Comparison of ENCODE assay signal across 9 cellular contexts in genomic region chr11:124761301-124762021, GRCh38. TPM values are rescaled to one million over a fixed set of nuclear protein-coding genes. Genes with fewer than 3 reads are reported as not detected.
DNase-seq lines count a peak whose midpoint lies in the region; ATAC-seq and TF ChIP-seq lines count a peak whose summit lies in the region.
"Had no signal": no experiment of that assay in that cellular context is flagged by ENCODE, and none has a peak within 500 bp of the region (broad histone marks: within the 10 kb centered on the region; RNA-seq: fewer than 3 reads in every experiment).

No MANE protein-coding gene starts in this region.

- no peaks in the 10 kb centered on the region for H3K9me3 ChIP-seq in endodermal cell (ENCODE audit: control insufficient read depth, low read length)
- H3K9me3 ChIP-seq in parathyroid adenoma (ENCODE audit: control insufficient read depth, low read length): no peaks in the 10 kb centered on the region

- H3K4me3 ChIP-seq in endodermal cell (ENCODE audit: low read length): peak overlapping the region; percentile 81
- H3K4me3 ChIP-seq in parathyroid adenoma (ENCODE audit: low read depth, low read length): peak overlapping the region; percentile 57

- H3K9me3 Mint-ChIP-seq in IgD-negative memory B cell (no peaks in the 10 kb centered on the region), endodermal cell (no peaks in the 10 kb centered on the region)

- peak overlapping the region; percentile 67 to 85 (median 80) for H3K4me3 Mint-ChIP-seq in IgD-negative memory B cell
- peak overlapping the region; percentile 62 for H3K4me3 Mint-ChIP-seq in endodermal cell

- peaks cover 16 to 38% (median 23%) of the 10 kb centered on the region in 3 donors for H3K4me1 Mint-ChIP-seq in IgD-negative memory B cell
- peaks cover 15% of the 10 kb centered on the region for H3K4me1 Mint-ChIP-seq in endodermal cell

- TF ChIP-seq CTCF in GM10266 (IDR thresholded peaks at IDR 0.05; ENCODE audit: control insufficient read depth, insufficient read depth, low read depth, missing control alignments) (no peak), endodermal cell (conservative IDR thresholded peaks at IDR 0.05) (peak; percentile 45), parathyroid adenoma (IDR thresholded peaks at IDR 0.05) (no peak)

- H2AFZ ChIP-seq in parathyroid adenoma: no peak overlapping the region

- DNase-seq in GM10266 (ENCODE audit: extremely low spot score): peak; percentile 59
- peak; percentile 60 for DNase-seq in endodermal cell
- no peak for DNase-seq in AG20443 (ENCODE audit: low spot score)
- DNase-seq in NCI-H128 (lab: John Stamatoyannopoulos, UW; ENCODE audit: unreplicated experiment): no peak
- no peak for DNase-seq in NCI-H2107 (lab: John Stamatoyannopoulos, UW)
- DNase-seq: amygdala had no signal

- peaks cover 30% of the 10 kb centered on the region for H3K27me3 Mint-ChIP-seq in IgD-negative memory B cell
- peaks cover 60% of the 10 kb centered on the region for H3K27me3 Mint-ChIP-seq in endodermal cell (ENCODE audit: insufficient read depth)

- H3K27ac ChIP-seq in endodermal cell (ENCODE audit: low read depth, low read length) (no peak overlapping the region), parathyroid adenoma (peak overlapping the region; percentile 77)

- H3K36me3 ChIP-seq in endodermal cell (ENCODE audit: control insufficient read depth, insufficient read depth, low read length) (peaks cover 17% of the 10 kb centered on the region), parathyroid adenoma (ENCODE audit: control insufficient read depth, insufficient read depth, low read length) (no peaks in the 10 kb centered on the region)

- H3K36me3 Mint-ChIP-seq in IgD-negative memory B cell (no peaks in the 10 kb centered on the region), endodermal cell (ENCODE audit: low read depth) (peaks cover 8% of the 10 kb centered on the region)

- 11 to 20% methylated on average over 7 to 20 of the region's 21 CpGs for WGBS in endodermal cell (ENCODE audit: insufficient coverage in 1 of 2, insufficient read length in 1 of 2), 2 experiments

- ATAC-seq in esophagus mucosa: no peak

- no peaks in the 10 kb centered on the region for H3K4me1 ChIP-seq in endodermal cell (ENCODE audit: control insufficient read depth, insufficient read depth, low read length)
- H3K4me1 ChIP-seq in parathyroid adenoma: peaks cover 6% of the 10 kb centered on the region

- no peaks in the 10 kb centered on the region for H3K79me2 ChIP-seq in parathyroid adenoma

- H3K9ac ChIP-seq in endodermal cell (ENCODE audit: extremely low read depth, low read length, poor library complexity, severe bottlenecking) (no peak overlapping the region), parathyroid adenoma (no peak overlapping the region)

- H3K27ac Mint-ChIP-seq in IgD-negative memory B cell (peak overlapping the region in 1 of 3 donors; percentile 42), endodermal cell (no peak overlapping the region)

- peak overlapping the region; percentile 55 for H3K4me2 ChIP-seq in parathyroid adenoma (ENCODE audit: low read length)

- peaks cover 65% of the 10 kb centered on the region for H3K27me3 ChIP-seq in endodermal cell (ENCODE audit: control insufficient read depth, insufficient read depth, low read length, poor library complexity, severe bottlenecking)
- no peaks in the 10 kb centered on the region for H3K27me3 ChIP-seq in parathyroid adenoma (ENCODE audit: control insufficient read depth, insufficient read depth, low read length)

RNA-seq across cellular contexts. Expression of gene ESAM, which starts 0.6 kb away (rescaled TPM):
- polyA plus RNA-seq in IgD-negative memory B cell: 2.5 TPM
- total RNA-seq in endodermal cell (under 1 TPM; 0.31 to 0.68 TPM), esophagus mucosa (8.5 TPM)
- polyA plus RNA-seq in endodermal cell (2013, experiment 1 of 2): 1.4 TPM
- 1.7 TPM for polyA plus RNA-seq in endodermal cell (2013, experiment 2 of 2)

RNA-seq across cellular contexts. Expression of gene VSIG2, which starts 9.4 kb away (rescaled TPM):
- not detected for polyA plus RNA-seq in IgD-negative memory B cell
- total RNA-seq in endodermal cell: 1 to 10 TPM; 1.1 to 3.4 TPM
- polyA plus RNA-seq in endodermal cell (2013, experiment 1 of 2): not detected
- polyA plus RNA-seq in endodermal cell (2013, experiment 2 of 2): not detected
- 8.8 TPM for total RNA-seq in esophagus mucosa

RNA-seq across cellular contexts. Expression of gene NRGN, which starts 21.7 kb away (rescaled TPM):
- polyA plus RNA-seq in IgD-negative memory B cell: 4.6 TPM
- 1 to 10 TPM; 4.7 to 8.9 TPM for total RNA-seq in endodermal cell
- 18.7 TPM for polyA plus RNA-seq in endodermal cell (2013, experiment 1 of 2)
- polyA plus RNA-seq in endodermal cell (2013, experiment 2 of 2): 21.5 TPM
- 1.1 TPM for total RNA-seq in esophagus mucosa

RNA-seq across cellular contexts. Expression of gene MSANTD2, which starts 38.7 kb away (rescaled TPM):
- 7.1 TPM for polyA plus RNA-seq in IgD-negative memory B cell
- total RNA-seq in endodermal cell (10 to 100 TPM; 18.3 to 21.3 TPM), esophagus mucosa (4.1 TPM)
- polyA plus RNA-seq in endodermal cell (2013, experiment 1 of 2): 17.1 TPM
- 16.2 TPM for polyA plus RNA-seq in endodermal cell (2013, experiment 2 of 2)

Comparison
In these comparisons a context has a peak if more than half of its experiments do, and no peak if none do; other contexts are left out.
1. DNase-seq: peak in GM10266 (single experiment) and endodermal cell (single experiment); none in AG20443 (single experiment), NCI-H128 (single experiment) and NCI-H2107 (single experiment).